In genomic region chr4:169630069-169630468, GRCh38 we compare ENCODE assay signal across 17 cellular contexts. TPM values are rescaled to one million over a fixed set of nuclear protein-coding genes. Genes with fewer than 3 reads are reported as not detected.
DNase-seq lines count a peak whose midpoint lies in the region; ATAC-seq and TF ChIP-seq lines count a peak whose summit lies in the region.
"Had no signal": no experiment of that assay in that cellular context is flagged by ENCODE, and none has a peak within 500 bp of the region (broad histone marks: within the 10 kb centered on the region; RNA-seq: fewer than 3 reads in every experiment).

No MANE protein-coding gene starts in this region.

- ATAC-seq in heart left ventricle (no peak), aorta (ENCODE audit: low FRiP score) (no peak)
- ATAC-seq in central memory CD8-positive, alpha-beta T cell (replicated peaks; ENCODE audit: extremely low read depth, poor library complexity, severe bottlenecking), result no peak
- ATAC-seq in stimulated activated effector memory CD8-positive, alpha-beta T cell treated with anti-CD3 and anti-CD28 coated beads, Interleukin-12 subunit alpha, Interleukin-12 subunit beta, amount 100 ng/mL, for 72 hours, result no peak

- no peaks in the 10 kb centered on the region for H3K27me3 Mint-ChIP-seq in central memory CD8-positive, alpha-beta T cell
- H3K27me3 Mint-ChIP-seq: B cell; CD4-positive, CD25-positive, alpha-beta regulatory T cell had no signal

- peaks cover 71% of the 10 kb centered on the region for H3K4me1 ChIP-seq in left ventricle myocardium inferior
- peaks cover 0 to 45% (median 13%) of the 10 kb centered on the region in 12 donors for H3K4me1 ChIP-seq in heart left ventricle
- peaks cover 29% of the 10 kb centered on the region for H3K4me1 ChIP-seq in BE2C
- H3K4me1 ChIP-seq in aorta (ENCODE audit: control insufficient read depth in 1 of 2, insufficient read depth in 2 of 2, low read length in 2 of 2), result no peaks in the 10 kb centered on the region

- H3K4me1 Mint-ChIP-seq in central memory CD8-positive, alpha-beta T cell, result peaks cover 33% of the 10 kb centered on the region
- H3K4me1 Mint-ChIP-seq in stimulated activated effector memory CD8-positive, alpha-beta T cell treated with anti-CD3 and anti-CD28 coated beads, Interleukin-12 subunit alpha, Interleukin-12 subunit beta, amount 100 ng/mL, for 72 hours, result peaks cover 35% of the 10 kb centered on the region

- H3K36me3 Mint-ChIP-seq in central memory CD8-positive, alpha-beta T cell (ENCODE audit: insufficient read depth), result peaks cover 2% of the 10 kb centered on the region
- H3K36me3 Mint-ChIP-seq in stimulated activated effector memory CD8-positive, alpha-beta T cell treated with anti-CD3 and anti-CD28 coated beads, Interleukin-12 subunit alpha, Interleukin-12 subunit beta, amount 100 ng/mL, for 72 hours, result no peaks in the 10 kb centered on the region

- H3K9me3 ChIP-seq in left ventricle myocardium inferior (replicated peaks) (no peaks in the 10 kb centered on the region), heart left ventricle (no peaks in the 10 kb centered on the region), KOPT-K1 (ENCODE audit: insufficient read depth, low read length, poor library complexity, severe bottlenecking) (no peaks in the 10 kb centered on the region), BE2C (no peaks in the 10 kb centered on the region), aorta (ENCODE audit: control insufficient read depth, low read length) (no peaks in the 10 kb centered on the region)
- H3K9me3 ChIP-seq: Caco-2, HAP-1 had no signal

- H3K9me3 Mint-ChIP-seq in central memory CD8-positive, alpha-beta T cell, result no peaks in the 10 kb centered on the region
- no peaks in the 10 kb centered on the region for H3K9me3 Mint-ChIP-seq in stimulated activated effector memory CD8-positive, alpha-beta T cell treated with anti-CD3 and anti-CD28 coated beads, Interleukin-12 subunit alpha, Interleukin-12 subunit beta, amount 100 ng/mL, for 72 hours

- H3K27ac ChIP-seq in left ventricle myocardium inferior (replicated peaks) (peak overlapping the region; percentile 62), heart left ventricle (peak overlapping the region in 2 of 12 donors; percentile 0 to 48), KOPT-K1 (ENCODE audit: low read depth, low read length, poor library complexity, severe bottlenecking) (peak overlapping the region; percentile 87), aorta (ENCODE audit: low read depth in 1 of 2, low read length in 2 of 2) (no peak overlapping the region)
- H3K27ac ChIP-seq: GM23248 had no signal

- no peaks in the 10 kb centered on the region for H3K27me3 ChIP-seq in left ventricle myocardium inferior (ENCODE audit: low read depth)
- no peaks in the 10 kb centered on the region for H3K27me3 ChIP-seq in heart left ventricle
- H3K27me3 ChIP-seq in BE2C, result no peaks in the 10 kb centered on the region
- H3K27me3 ChIP-seq in aorta (ENCODE audit: control insufficient read depth in 1 of 2, insufficient read depth in 2 of 2, low read length in 1 of 2), result no peaks in the 10 kb centered on the region

- 90 to 97% (median 95%) methylated on average over 3 of the region's 3 CpGs for WGBS in heart left ventricle, 4 donors
- 98 to 99% methylated on average over 3 of the region's 3 CpGs for WGBS in aorta, 2 donors

- no peak for TF ChIP-seq POLR2A in heart left ventricle (IDR thresholded peaks at IDR 0.05)

- intact Hi-C loops in left ventricle myocardium inferior (cut with micrococcal nuclease) (no loop called here), heart left ventricle (cut with DNase I) (no loop called here), aorta (cut with DNase I) (no loop called here)

- H3K36me3 ChIP-seq in left ventricle myocardium inferior (peaks cover 3% of the 10 kb centered on the region), heart left ventricle (no peaks in the 10 kb centered on the region), KOPT-K1 (ENCODE audit: insufficient read depth, low read length) (no peaks in the 10 kb centered on the region), BE2C (no peaks in the 10 kb centered on the region; the same call in 1 of the 2 replicates), aorta (ENCODE audit: control insufficient read depth in 1 of 2, insufficient read depth in 2 of 2, low read length in 1 of 2) (no peaks in the 10 kb centered on the region)
- H3K36me3 ChIP-seq: HAP-1 had no signal

- TF ChIP-seq CTCF in left ventricle myocardium inferior (IDR thresholded peaks at IDR 0.05; ENCODE audit: borderline replicate concordance) (no peak), heart left ventricle (IDR thresholded peaks at IDR 0.05) (no peak), BE2C (IDR thresholded peaks at IDR 0.05; ENCODE audit: low read depth, low read length) (no peak)

- H3K4me3 ChIP-seq in left ventricle myocardium inferior (no peak overlapping the region), heart left ventricle (no peak overlapping the region), BE2C (ENCODE audit: low read depth, low read length) (no peak overlapping the region), aorta (ENCODE audit: low read length in 2 of 2) (no peak overlapping the region)
- H3K4me3 ChIP-seq: GM23248, HAP-1 had no signal

- H3K4me3 Mint-ChIP-seq in central memory CD8-positive, alpha-beta T cell, result no peak overlapping the region
- H3K4me3 Mint-ChIP-seq in stimulated activated effector memory CD8-positive, alpha-beta T cell treated with anti-CD3 and anti-CD28 coated beads, Interleukin-12 subunit alpha, Interleukin-12 subunit beta, amount 100 ng/mL, for 72 hours, result no peak overlapping the region
- H3K4me3 Mint-ChIP-seq: B cell; CD4-positive, CD25-positive, alpha-beta regulatory T cell had no signal

- no peak for DNase-seq in left ventricle myocardium inferior
- DNase-seq in heart left ventricle, result no peak
- no peak for DNase-seq in central memory CD8-positive, alpha-beta T cell (ENCODE audit: low spot score in 2 of 2)
- DNase-seq in stimulated activated effector memory CD8-positive, alpha-beta T cell treated with anti-CD3 and anti-CD28 coated beads, Interleukin-12 subunit alpha, Interleukin-12 subunit beta, amount 100 ng/mL, for 72 hours (ENCODE audit: low spot score in 2 of 2), result no peak
- no peak for DNase-seq in kidney tubule cell (ENCODE audit: low spot score)
- DNase-seq in BE2C, result no peak
- DNase-seq in aorta, result no peak
- DNase-seq: 8988T; C1 segment of cervical spinal cord; Caco-2; CD4-positive, CD25-positive, alpha-beta regulatory T cell; DMS153; DMS79; GM23248 had no signal

- peak overlapping the region; percentile 13 for H3K27ac Mint-ChIP-seq in central memory CD8-positive, alpha-beta T cell (ENCODE audit: low read depth)
- H3K27ac Mint-ChIP-seq in stimulated activated effector memory CD8-positive, alpha-beta T cell treated with anti-CD3 and anti-CD28 coated beads, Interleukin-12 subunit alpha, Interleukin-12 subunit beta, amount 100 ng/mL, for 72 hours, result peak overlapping the region; percentile 13
- H3K27ac Mint-ChIP-seq: B cell; CD4-positive, CD25-positive, alpha-beta regulatory T cell had no signal

RNA-seq across cellular contexts. Expression of gene CLCN3, which starts 9.7 kb away (rescaled TPM):
- total RNA-seq in left ventricle myocardium inferior, result 54.1 TPM
- total RNA-seq in heart left ventricle, result 10 to 100 TPM; 46.4 to 86.2 (median 59.3) TPM
- polyA plus RNA-seq in heart left ventricle, result 10 to 100 TPM; 17.4 to 30.2 TPM
- 28.5 TPM for polyA plus RNA-seq in BE2C (2012; ENCODE audit: insufficient read depth, insufficient read length, low read depth)
- total RNA-seq in aorta, result 10 to 100 TPM; 19.1 to 29.1 TPM
- polyA plus RNA-seq in aorta, result 1 to 10 TPM; 4.9 to 5.4 TPM

RNA-seq across cellular contexts. Expression of gene NEK1, which starts 17.7 kb away (rescaled TPM):
- total RNA-seq in left ventricle myocardium inferior (15.5 TPM), heart left ventricle (10 to 100 TPM in 7 of 9 donors, 1 to 10 TPM in 2; 6.8 to 17.8 (median 14.7) TPM), aorta (10 to 100 TPM; 17.6 to 24.4 TPM)
- polyA plus RNA-seq in heart left ventricle (1 to 10 TPM; 4.8 to 6.4 TPM), aorta (1 to 10 TPM; 6.7 to 9.4 TPM)
- polyA plus RNA-seq in BE2C (2012; ENCODE audit: insufficient read depth, insufficient read length, low read depth), result 4.6 TPM

Comparison
In these comparisons a context has a peak if more than half of its experiments do, and no peak if none do; other contexts are left out.
1. H3K27ac ChIP-seq: peak in left ventricle myocardium inferior (single experiment) and KOPT-K1 (single experiment); none in aorta (0 of 2).